In the genomic region with DNA sequence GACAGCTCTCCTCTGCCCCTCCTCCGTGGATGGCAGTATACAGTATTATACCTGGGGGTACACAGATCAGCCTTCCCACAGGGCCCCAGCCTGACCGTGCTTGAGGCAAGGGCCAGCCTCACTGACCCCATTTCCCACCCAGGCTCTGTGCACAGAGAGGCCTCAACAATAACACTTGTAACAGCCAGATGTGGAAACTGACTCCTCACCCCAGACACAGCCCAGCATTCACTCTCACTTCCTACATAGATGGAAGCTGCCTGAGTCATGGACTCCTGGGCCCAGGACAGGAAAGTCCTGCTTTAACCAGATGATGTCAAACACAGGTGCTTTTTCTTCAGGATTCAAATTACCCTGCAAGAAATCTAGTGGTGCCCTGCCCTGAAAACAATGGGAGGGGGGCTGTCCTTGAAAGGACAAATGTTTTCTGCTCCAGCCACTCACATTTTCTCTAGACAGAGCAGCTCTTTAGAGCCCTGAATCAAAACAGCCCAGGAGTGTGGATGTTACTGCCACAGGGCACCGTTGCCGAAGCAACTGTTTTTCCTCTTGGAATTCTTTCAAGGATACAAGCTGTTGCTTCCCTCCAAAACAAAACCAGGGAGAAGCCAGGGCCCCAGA, we compare ENCODE assay signal across 8 cellular contexts. TPM values are rescaled to one million over a fixed set of nuclear protein-coding genes. Genes with fewer than 3 reads are reported as not detected.
DNase-seq lines count a peak whose midpoint lies in the region; ATAC-seq and TF ChIP-seq lines count a peak whose summit lies in the region.

No MANE protein-coding gene starts in this region.

- H3K36me3 ChIP-seq in PC-3 (ENCODE audit: low read depth, low read length) (peaks cover 9% of the 10 kb centered on the region), esophagus (ENCODE audit: control insufficient read depth in 2 of 2, insufficient read depth in 2 of 2, low read length in 1 of 2) (peaks cover 0 to 3% of the 10 kb centered on the region in 2 donors), parathyroid adenoma (ENCODE audit: control insufficient read depth, insufficient read depth, low read length) (no peaks in the 10 kb centered on the region), MG63 (no peaks in the 10 kb centered on the region)

- H3K27me3 ChIP-seq in PC-3 (ENCODE audit: low read length) (no peaks in the 10 kb centered on the region), esophagus (ENCODE audit: control insufficient read depth in 1 of 2, insufficient read depth in 2 of 2, low read length in 2 of 2) (no peaks in the 10 kb centered on the region), parathyroid adenoma (ENCODE audit: control insufficient read depth, insufficient read depth, low read length) (no peaks in the 10 kb centered on the region), MG63 (no peaks in the 10 kb centered on the region)

- H3K79me2 ChIP-seq in PC-3 (ENCODE audit: low read length) (peaks cover 85% of the 10 kb centered on the region), parathyroid adenoma (peaks cover 49% of the 10 kb centered on the region)

- BruUV-seq in PC-3 (replicated peaks; lab: Mats Ljungman, UMichigan) = no TSS peak

- H3K27ac ChIP-seq in PC-3 (ENCODE audit: low read length) (peak overlapping the region; percentile 31), esophagus (ENCODE audit: low read depth in 2 of 2, low read length in 1 of 2) (peak overlapping the region; percentile 78 to 92), parathyroid adenoma (peak overlapping the region; percentile 82)

- H3K4me1 ChIP-seq in PC-3 (ENCODE audit: insufficient read depth, low read length) (peaks cover 33% of the 10 kb centered on the region), esophagus (ENCODE audit: control insufficient read depth in 2 of 2, insufficient read depth in 2 of 2, low read length in 1 of 2) (peaks cover 15 to 33% of the 10 kb centered on the region in 2 donors), parathyroid adenoma (peaks cover 54% of the 10 kb centered on the region)

- no peaks in the 10 kb centered on the region for H3K9me3 ChIP-seq in PC-3 (ENCODE audit: low read length)
- H3K9me3 ChIP-seq in esophagus (ENCODE audit: control insufficient read depth in 2 of 2, insufficient read depth in 1 of 2, low read depth in 1 of 2, low read length in 1 of 2) = no peaks in the 10 kb centered on the region
- no peaks in the 10 kb centered on the region for H3K9me3 ChIP-seq in parathyroid adenoma (ENCODE audit: control insufficient read depth, low read length)
- H3K9me3 ChIP-seq in MG63 = no peaks in the 10 kb centered on the region

- H3F3A ChIP-seq in PC-3 (ENCODE audit: low read length, unreplicated experiment) = no peaks in the 10 kb centered on the region

- peaks cover 69% of the 10 kb centered on the region for H4K20me1 ChIP-seq in PC-3 (ENCODE audit: low read length)

- POLR2A ChIA-PET in PC-3 (lab: Charles Lee; ENCODE audit: unreplicated experiment) = no interaction called here

- H3K4me3 ChIP-seq in PC-3 (ENCODE audit: low read length) (no peak overlapping the region), esophagus (ENCODE audit: low read depth in 1 of 2, low read length in 2 of 2) (peak overlapping the region in 1 of 2 donors; percentile 26), parathyroid adenoma (ENCODE audit: low read depth, low read length) (peak overlapping the region; percentile 34), MG63 (no peak overlapping the region)

- H2AFZ ChIP-seq in PC-3 (ENCODE audit: low read length) = no peak overlapping the region
- no peak overlapping the region for H2AFZ ChIP-seq in parathyroid adenoma

- TF ChIP-seq CTCF in PC-3 (conservative IDR thresholded peaks at IDR 0.05; ENCODE audit: low read depth, low read length) = no peak
- no peak for TF ChIP-seq CTCF in parathyroid adenoma (IDR thresholded peaks at IDR 0.05)

- CTCF ChIA-PET in PC-3 (lab: Charles Lee) = interaction anchor here (1.1 kb wide), 1 partner anchor 24 kb away, joined by 3 read pairs; no protein-coding TSS in a partner anchor

- WGBS in esophagus, 2 donors = 33 to 37% methylated on average over 4 of the region's 4 CpGs

- H3K4me2 ChIP-seq in PC-3 (ENCODE audit: low read length) (peak overlapping the region; percentile 48), parathyroid adenoma (ENCODE audit: low read length) (peak overlapping the region; percentile 55)

- H3K9me2 ChIP-seq in PC-3 (replicated peaks; ENCODE audit: low read length) = no peaks in the 10 kb centered on the region

- peak; percentile 84 for ATAC-seq in PC-3
- ATAC-seq in HG02798 (IDR thresholded peaks at IDR 0.05; ENCODE audit: poor library complexity, unreplicated experiment) = no peak

- H3K9ac ChIP-seq in PC-3 (ENCODE audit: low read length) = no peak overlapping the region
- H3K9ac ChIP-seq in parathyroid adenoma = no peak overlapping the region

- DNase-seq in GM04504 (ENCODE audit: low read depth) = peak; percentile 20
- DNase-seq in PC-3 = peak; percentile 82
- DNase-seq in T1000 (lab: John Stamatoyannopoulos, UW) = no peak
- no peak for DNase-seq in HuH-7.5 (ENCODE audit: low spot score)
- DNase-seq in MG63 = no peak

- intact Hi-C loops in PC-3 (cut with micrococcal nuclease) = no loop called here

RNA-seq across cellular contexts. Expression of a gene that starts 16.4 kb away (rescaled TPM):
- total RNA-seq in PC-3 (2014; rRNA removed) = 44.2 and 67.8 TPM in 2 replicates
- polyA plus RNA-seq in esophagus = 10 to 100 TPM; 82.5 to 90.1 TPM
- total RNA-seq in MG63 (2014; rRNA removed; shearing (Covaris generic); ENCODE audit: low replicate concordance) = 12.0 and 13.7 TPM in 2 replicates

RNA-seq across cellular contexts. Expression of a gene that starts 19.3 kb away (rescaled TPM):
- 50.7 and 77.2 TPM in 2 replicates for total RNA-seq in PC-3 (2014; rRNA removed)
- polyA plus RNA-seq in esophagus = 100 to 1,000 TPM; 173 to 211 TPM
- total RNA-seq in MG63 (2014; rRNA removed; shearing (Covaris generic); ENCODE audit: low replicate concordance) = 0.99 and 4.8 TPM in 2 replicates

Comparison
In these comparisons a context has a peak if more than half of its experiments do, and no peak if none do; other contexts are left out.
1. DNase-seq: peak in GM04504 (single experiment) and PC-3 (single experiment); none in T1000 (single experiment), HuH-7.5 (single experiment) and MG63 (single experiment).
2. H3K27ac ChIP-seq: peak in every context shown above with its lines; median percentile 85 in esophagus; 82 in parathyroid adenoma; 31 in PC-3.